8 cellular contexts compared by ENCODE assay signal in the genomic region with DNA sequence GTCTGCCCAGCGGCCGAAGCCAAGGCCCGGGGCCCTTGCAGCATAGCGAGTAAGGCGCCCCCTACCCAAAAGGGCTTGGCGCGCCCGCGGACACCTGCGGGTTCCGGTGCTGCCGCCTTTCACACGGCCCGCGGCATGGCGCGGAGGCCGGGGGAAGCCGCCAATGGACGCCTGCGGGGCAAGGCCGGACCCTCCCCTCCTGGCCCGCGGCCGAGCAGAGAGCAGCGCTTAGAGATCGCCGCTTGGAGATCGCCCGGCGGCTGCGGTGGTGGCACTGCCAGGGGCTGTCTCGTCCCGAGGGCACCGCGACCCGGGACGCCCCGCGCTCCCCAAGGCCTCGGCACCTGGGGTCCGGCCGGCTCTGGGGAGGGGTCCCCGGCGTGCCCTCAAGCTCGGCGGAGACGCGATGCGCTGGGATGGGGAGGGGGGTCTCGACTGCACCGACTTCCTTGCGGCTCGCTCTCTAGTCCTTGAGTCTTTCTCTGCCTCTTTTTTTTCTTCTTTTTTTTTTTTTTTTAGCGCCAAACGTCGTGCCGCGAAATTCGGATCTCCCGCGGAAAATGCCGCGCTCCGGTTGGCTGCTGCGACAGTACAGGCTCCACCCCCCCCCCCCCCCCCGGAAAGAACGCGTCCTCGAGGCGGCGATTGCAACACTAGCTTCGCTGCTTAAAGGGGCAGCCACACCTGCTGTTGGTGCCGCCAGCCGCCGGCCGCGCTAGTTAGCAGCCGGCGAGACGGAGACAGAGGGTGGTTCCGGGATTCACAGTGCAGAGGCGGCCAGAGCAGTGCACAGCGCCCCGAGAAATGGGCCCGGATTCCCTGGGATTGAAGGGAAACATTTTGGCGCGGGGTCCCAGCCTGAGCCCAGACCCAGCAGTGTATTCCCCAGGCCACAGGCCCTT. TPM values are rescaled to one million over a fixed set of nuclear protein-coding genes. Genes with fewer than 3 reads are reported as not detected.
DNase-seq lines count a peak whose midpoint lies in the region; ATAC-seq and TF ChIP-seq lines count a peak whose summit lies in the region.

A gene with protein sequence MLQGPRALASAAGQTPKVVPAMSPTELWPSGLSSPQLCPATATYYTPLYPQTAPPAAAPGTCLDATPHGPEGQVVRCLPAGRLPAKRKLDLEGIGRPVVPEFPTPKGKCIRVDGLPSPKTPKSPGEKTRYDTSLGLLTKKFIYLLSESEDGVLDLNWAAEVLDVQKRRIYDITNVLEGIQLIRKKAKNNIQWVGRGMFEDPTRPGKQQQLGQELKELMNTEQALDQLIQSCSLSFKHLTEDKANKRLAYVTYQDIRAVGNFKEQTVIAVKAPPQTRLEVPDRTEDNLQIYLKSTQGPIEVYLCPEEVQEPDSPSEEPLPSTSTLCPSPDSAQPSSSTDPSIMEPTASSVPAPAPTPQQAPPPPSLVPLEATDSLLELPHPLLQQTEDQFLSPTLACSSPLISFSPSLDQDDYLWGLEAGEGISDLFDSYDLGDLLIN (minus strand): TSS at position 484 of the 902 bp plus-strand sequence. CDS start 440 bp downstream, at position 44.

- ATAC-seq in GM18873 (IDR thresholded peaks at IDR 0.05; ENCODE audit: low FRiP score, unreplicated experiment), result peak; percentile 36
- peak; percentile 79 for ATAC-seq in effector memory CD8-positive, alpha-beta T cell (replicated peaks)

- no peaks in the 10 kb centered on the region for H3K27me3 Mint-ChIP-seq in effector memory CD8-positive, alpha-beta T cell

- CTCF ChIA-PET in AG04449 (lab: Yijun Ruan, JAX), result interaction anchor here (0.5 to 10.2 kb wide), 12 partner anchors 10 to 213 kb away, joined by 3 to 63 read pairs (median 4); no protein-coding TSS in a partner anchor
- CTCF ChIA-PET in activated CD8-positive, alpha-beta memory T cell treated with anti-CD3 and anti-CD28 coated beads for 36 hours (lab: Charles Lee), result interaction anchor here (0.9 to 8.0 kb wide), 8 partner anchors 10 to 106 kb away, joined by 3 to 79 read pairs (median 6); no protein-coding TSS in a partner anchor

- no peaks in the 10 kb centered on the region for H3K9me3 Mint-ChIP-seq in effector memory CD8-positive, alpha-beta T cell

- H3K4me3 Mint-ChIP-seq in effector memory CD8-positive, alpha-beta T cell, result peak within 1 kb of the TSS; percentile 91 to 94

- TF ChIP-seq CTCF in AG04449 (IDR thresholded peaks at IDR 0.05; ENCODE audit: insufficient read depth, low read length, missing control alignments), result peak; percentile 34

- H3K27ac Mint-ChIP-seq in effector memory CD8-positive, alpha-beta T cell, result peak within 1 kb of the TSS; percentile 82 to 98

- H3K36me3 Mint-ChIP-seq in effector memory CD8-positive, alpha-beta T cell (ENCODE audit: insufficient read depth), result peaks cover 10% of the 10 kb centered on the region

- POLR2A ChIA-PET in AG04449 (lab: Yijun Ruan, JAX), result interaction anchor here (0.6 kb wide), 1 partner anchor 77 kb away, joined by 4 read pairs; no protein-coding TSS in a partner anchor
- POLR2A ChIA-PET in activated CD8-positive, alpha-beta memory T cell treated with anti-CD3 and anti-CD28 coated beads for 36 hours (lab: Charles Lee), result interaction anchor here (0.7 to 1.1 kb wide), 3 partner anchors 34 to 187 kb away, joined by 3 to 6 read pairs (median 3); a partner anchor contains a TSS

- peak within 1 kb of the TSS; percentile 65 for H3K4me3 ChIP-seq in AG04449 (ENCODE audit: low read depth, low read length)

- DNase-seq in AG04449 (ENCODE audit: low read depth, low spot score), result no peak
- peak; percentile 65 for DNase-seq in HS-27A (ENCODE audit: low read depth)
- DNase-seq in NK-92 (lab: John Stamatoyannopoulos, UW; ENCODE audit: unreplicated experiment), result peak; percentile 23
- peak; percentile 70 to 73 (median 73) for DNase-seq in effector memory CD8-positive, alpha-beta T cell
- DNase-seq in mesenteric fat pad (ENCODE audit: low spot score), result peak; percentile 93
- DNase-seq in stimulated activated CD8-positive, alpha-beta memory T cell treated with anti-CD3 and anti-CD28 coated beads, Interleukin-15, amount 100 ng/mL, for 1 hour (ENCODE audit: low read depth), result peak; percentile 58

- H3K4me1 Mint-ChIP-seq in effector memory CD8-positive, alpha-beta T cell (ENCODE audit: low read depth in 2 of 2), result peaks cover 63 to 67% of the 10 kb centered on the region in 2 donors

RNA-seq across cellular contexts. Expression of the gene that starts here (rescaled TPM):
- 10 to 100 TPM; 24.4 to 26.0 TPM for total RNA-seq in activated CD8-positive, alpha-beta memory T cell treated with anti-CD3 and anti-CD28 coated beads for 36 hours
- total RNA-seq in mesenteric fat pad, result 0.29 TPM

Comparison
In these comparisons a context has a peak if more than half of its experiments do, and no peak if none do; other contexts are left out.
1. RNA of the gene that starts here (total RNA-seq): 24.4 to 26.0 TPM in activated CD8-positive, alpha-beta memory T cell treated with anti-CD3 and anti-CD28 coated beads for 36 hours; 0.29 TPM in mesenteric fat pad (single experiment); every median in the first group is over 10 times any median in the second.
2. Peak in DNase-seq in mesenteric fat pad; RNA of the gene not detected or under 1 TPM.